ENCODE assay signal across 1 cellular context in genomic region chr9:105053209-105053652, GRCh38.
TF ChIP-seq lines count a peak whose summit lies in the region.

No MANE protein-coding gene starts in this region.

TF ChIP-seq in GM23338, 12 proteins besides CTCF, POLR2A, EP300 and RAD21 (continued from another document):
- no peak for TF ChIP-seq ZNF462 (CRISPR knock-in tag; IDR thresholded peaks at IDR 0.05)
- no peak for TF ChIP-seq EZH2 (IDR thresholded peaks at IDR 0.05; ENCODE audit: low read depth, unreplicated experiment)
- no peak for TF ChIP-seq NANOG (IDR thresholded peaks at IDR 0.05; ENCODE audit: borderline replicate concordance)
- no peak for TF ChIP-seq CREB1 (CRISPR knock-in tag; IDR thresholded peaks at IDR 0.05; ENCODE audit: low read depth)
- no peak for TF ChIP-seq EZH2phosphoT487 (IDR thresholded peaks at IDR 0.05; ENCODE audit: unreplicated experiment)
- TF ChIP-seq ZNF114 (CRISPR knock-in tag; IDR thresholded peaks at IDR 0.05): no peak
- TF ChIP-seq POLR2AphosphoS5 (IDR thresholded peaks at IDR 0.05; ENCODE audit: low read depth): no peak
- TF ChIP-seq, protein P1, sequence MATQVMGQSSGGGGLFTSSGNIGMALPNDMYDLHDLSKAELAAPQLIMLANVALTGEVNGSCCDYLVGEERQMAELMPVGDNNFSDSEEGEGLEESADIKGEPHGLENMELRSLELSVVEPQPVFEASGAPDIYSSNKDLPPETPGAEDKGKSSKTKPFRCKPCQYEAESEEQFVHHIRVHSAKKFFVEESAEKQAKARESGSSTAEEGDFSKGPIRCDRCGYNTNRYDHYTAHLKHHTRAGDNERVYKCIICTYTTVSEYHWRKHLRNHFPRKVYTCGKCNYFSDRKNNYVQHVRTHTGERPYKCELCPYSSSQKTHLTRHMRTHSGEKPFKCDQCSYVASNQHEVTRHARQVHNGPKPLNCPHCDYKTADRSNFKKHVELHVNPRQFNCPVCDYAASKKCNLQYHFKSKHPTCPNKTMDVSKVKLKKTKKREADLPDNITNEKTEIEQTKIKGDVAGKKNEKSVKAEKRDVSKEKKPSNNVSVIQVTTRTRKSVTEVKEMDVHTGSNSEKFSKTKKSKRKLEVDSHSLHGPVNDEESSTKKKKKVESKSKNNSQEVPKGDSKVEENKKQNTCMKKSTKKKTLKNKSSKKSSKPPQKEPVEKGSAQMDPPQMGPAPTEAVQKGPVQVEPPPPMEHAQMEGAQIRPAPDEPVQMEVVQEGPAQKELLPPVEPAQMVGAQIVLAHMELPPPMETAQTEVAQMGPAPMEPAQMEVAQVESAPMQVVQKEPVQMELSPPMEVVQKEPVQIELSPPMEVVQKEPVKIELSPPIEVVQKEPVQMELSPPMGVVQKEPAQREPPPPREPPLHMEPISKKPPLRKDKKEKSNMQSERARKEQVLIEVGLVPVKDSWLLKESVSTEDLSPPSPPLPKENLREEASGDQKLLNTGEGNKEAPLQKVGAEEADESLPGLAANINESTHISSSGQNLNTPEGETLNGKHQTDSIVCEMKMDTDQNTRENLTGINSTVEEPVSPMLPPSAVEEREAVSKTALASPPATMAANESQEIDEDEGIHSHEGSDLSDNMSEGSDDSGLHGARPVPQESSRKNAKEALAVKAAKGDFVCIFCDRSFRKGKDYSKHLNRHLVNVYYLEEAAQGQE (IDR thresholded peaks at IDR 0.05; ENCODE audit: unreplicated experiment): no peak
